26 cellular contexts compared by ENCODE assay signal in the genomic region with DNA sequence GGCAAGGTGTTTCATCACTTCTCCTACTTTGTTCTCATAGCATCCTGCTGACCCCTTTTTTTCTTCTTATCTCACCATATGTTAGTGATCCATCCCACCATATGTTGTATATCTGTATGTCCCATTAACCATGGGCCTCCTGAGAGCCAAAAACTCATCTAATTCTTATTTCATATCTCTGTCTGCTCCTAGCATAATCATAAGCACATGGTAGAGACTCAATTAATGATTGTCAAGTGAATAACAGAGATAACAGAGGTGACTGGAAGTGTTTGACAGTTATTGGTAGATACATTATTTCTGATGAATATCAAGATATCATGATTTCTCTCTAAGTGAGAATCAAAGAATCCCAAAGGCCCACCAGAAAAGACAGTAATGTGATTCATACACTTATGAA.
"Had no signal": no experiment of that assay in that cellular context is flagged by ENCODE, and none has a peak within 500 bp of the region (broad histone marks: within the 10 kb centered on the region; RNA-seq: fewer than 3 reads in every experiment).

No MANE protein-coding gene starts in this region.

- DNase-seq: stimulated activated CD4-positive, alpha-beta T cell treated with anti-CD3 and anti-CD28 coated beads, Interleukin-2, amount 100 ng/mL, for 48 hours; stimulated activated CD4-positive, alpha-beta T cell treated with anti-CD3 and anti-CD28 coated beads, Interleukin-4, amount 100 ng/mL, for 1 hour; stimulated activated CD4-positive, alpha-beta T cell treated with anti-CD3 and anti-CD28 coated beads, Interleukin-4, amount 100 ng/mL, for 24 hours; stimulated activated CD4-positive, alpha-beta T cell treated with anti-CD3 and anti-CD28 coated beads, Interleukin-4, amount 100 ng/mL, for 4 hours; stimulated activated CD8-positive, alpha-beta memory T cell treated with anti-CD3 and anti-CD28 coated beads, Interleukin-4, amount 100 ng/mL, for 48 hours; stimulated activated naive B cell treated with anti-CD40 and anti-IgM and Interleukin-4, amounts not matched to agents 10 μg/mL and 1 μg/mL and 100 μg/mL, for 72 hours; stimulated activated naive CD4-positive, alpha-beta T cell; stimulated activated naive CD4-positive, alpha-beta T cell treated with Interleukin-2 at 50 U/mL for 16 hours; stimulated activated naive CD8-positive, alpha-beta T cell treated with anti-CD3 and anti-CD28 coated beads, Interleukin-15, amount 100 ng/mL, for 72 hours; stimulated activated naive CD8-positive, alpha-beta T cell treated with anti-CD3 and anti-CD28 coated beads, Interleukin-15, Interleukin-2, amounts not matched to agents 100 U/mL and 50 U/mL, for 24 hours; stomach; substantia nigra; testis; thyroid gland; tibial artery; transverse colon; trophoblast cell; upper lobe of left lung; upper lobe of right lung; uterus had no signal

- H3K27me3 ChIP-seq: stomach, suprapubic skin, testis, thyroid gland, tibial artery, tibial nerve, transverse colon, upper lobe of left lung, upper lobe of right lung, uterus, vagina had no signal

- H3K4me3 ChIP-seq: stomach, suprapubic skin, testis, thoracic aorta, thyroid gland, tibial artery, tibial nerve, transverse colon, upper lobe of left lung, upper lobe of right lung, uterus, vagina had no signal

- H3K27ac ChIP-seq: stomach, suprapubic skin, thoracic aorta, thyroid gland, tibial artery, tibial nerve, transverse colon, upper lobe of left lung, upper lobe of right lung, uterus, vagina had no signal

- H3K36me3 ChIP-seq: stomach, suprapubic skin, thoracic aorta, thyroid gland, tibial artery, tibial nerve, transverse colon, upper lobe of left lung, upper lobe of right lung, uterus, vagina had no signal

- ATAC-seq: stimulated activated effector memory CD8-positive, alpha-beta T cell treated with anti-CD3 and anti-CD28 coated beads, Interleukin-12 subunit alpha, Interleukin-12 subunit beta, amount 100 ng/mL, for 72 hours; stimulated activated memory B cell treated with anti-CD40 and anti-IgM and Interleukin-4, amounts not matched to agents 10 μg/mL and 1 μg/mL and 100 μg/mL, for 72 hours; stimulated activated naive B cell treated with anti-CD40 and anti-IgM and Interleukin-4, amounts not matched to agents 10 μg/mL and 1 μg/mL and 100 μg/mL, for 72 hours; stimulated activated naive CD8-positive, alpha-beta T cell treated with anti-CD3 and anti-CD28 coated beads, Interleukin-15, amount 100 ng/mL, for 72 hours; stimulated activated naive CD8-positive, alpha-beta T cell treated with anti-CD3 and anti-CD28 coated beads, Interleukin-15, Interleukin-2, amounts not matched to agents 100 U/mL and 50 U/mL, for 24 hours; upper lobe of right lung had no signal

- H3K9me3 ChIP-seq: stomach, suprapubic skin, testis, thoracic aorta, thyroid gland, tibial artery, tibial nerve, transverse colon, upper lobe of left lung, upper lobe of right lung, uterus, vagina had no signal

- H3K4me1 ChIP-seq: stomach, suprapubic skin, tibial artery, tibial nerve, transverse colon, upper lobe of left lung, upper lobe of right lung, uterus, vagina had no signal
